In genomic region chr18:33946322-33946721, GRCh38 we compare ENCODE assay signal across 27 cellular contexts.
"Had no signal": no experiment of that assay in that cellular context is flagged by ENCODE, and none has a peak within 500 bp of the region (broad histone marks: within the 10 kb centered on the region; RNA-seq: fewer than 3 reads in every experiment).

No MANE protein-coding gene starts in this region.

- ATAC-seq: activated CD4-positive, alpha-beta T cell treated with anti-CD3 and anti-CD28 coated beads for 36 hours; activated CD8-positive, alpha-beta T cell treated with anti-CD3 and anti-CD28 coated beads, Interleukin-2, amount 10 ng/mL, durations not matched to agents 7 days and 5 days; activated naive CD4-positive, alpha-beta T cell treated with anti-CD3 and anti-CD28 coated beads, Interleukin-2, amount 50 U/mL, for 72 hours; K562; Right ventricle myocardium inferior had no signal

- H3K27ac Mint-ChIP-seq: activated CD4-positive, alpha-beta T cell treated with anti-CD3 and anti-CD28 coated beads for 36 hours; activated CD4-positive, alpha-beta T cell treated with anti-CD3 and anti-CD28 coated beads, Interleukin-2, amount 10 ng/mL, durations not matched to agents 7 days and 5 days; activated CD8-positive, alpha-beta T cell treated with anti-CD3 and anti-CD28 coated beads, Interleukin-2, amount 10 ng/mL, durations not matched to agents 7 days and 5 days; activated naive CD4-positive, alpha-beta T cell treated with anti-CD3 and anti-CD28 coated beads for 36 hours; activated naive CD4-positive, alpha-beta T cell treated with anti-CD3 and anti-CD28 coated beads, Interleukin-2, amount 50 U/mL, for 72 hours; activated T-cell treated with anti-CD3 and anti-CD28 coated beads, Interleukin-2, amount 50 U/mL, for 24 hours; T-helper 1 cell treated with Interleukin-12 subunit alpha and Interleukin-12 subunit beta and Interleukin-4 antibody, amounts not matched to agents 30 μg/mL and 1 μg/mL, for 36 hours; T-helper 2 cell treated with Interferon-gamma antibody and Interleukin-4, amounts not matched to agents 5 μg/mL and 100 μg/mL, for 36 hours had no signal

- H3K4me1 Mint-ChIP-seq: activated CD4-positive, alpha-beta T cell treated with anti-CD3 and anti-CD28 coated beads for 36 hours; activated CD4-positive, alpha-beta T cell treated with anti-CD3 and anti-CD28 coated beads, Interleukin-2, amount 10 ng/mL, durations not matched to agents 7 days and 5 days had no signal

- H2AFZ ChIP-seq: PC-9 had no signal

- H3K9me3 Mint-ChIP-seq: activated naive CD4-positive, alpha-beta T cell treated with anti-CD3 and anti-CD28 coated beads for 36 hours; activated T-cell treated with anti-CD3 and anti-CD28 coated beads, Interleukin-2, amount 50 U/mL, for 24 hours had no signal

- H3K27me3 Mint-ChIP-seq: activated CD4-positive, alpha-beta T cell treated with anti-CD3 and anti-CD28 coated beads for 36 hours; activated CD4-positive, alpha-beta T cell treated with anti-CD3 and anti-CD28 coated beads, Interleukin-2, amount 10 ng/mL, durations not matched to agents 7 days and 5 days; activated T-cell treated with anti-CD3 and anti-CD28 coated beads, Interleukin-2, amount 50 U/mL, for 24 hours had no signal

- H3K36me3 Mint-ChIP-seq: activated naive CD4-positive, alpha-beta T cell treated with anti-CD3 and anti-CD28 coated beads, Interleukin-2, amount 50 U/mL, for 72 hours had no signal

- DNase-seq: activated CD4-positive, alpha-beta T cell treated with anti-CD3 and anti-CD28 coated beads for 36 hours; activated CD4-positive, alpha-beta T cell treated with anti-CD3 and anti-CD28 coated beads, Interleukin-2, amount 10 ng/mL, durations not matched to agents 7 days and 5 days; activated CD4-positive, alpha-beta T cell treated with anti-CD3 and anti-CD28 coated beads, Interleukin-2, amount 50 U/mL, for 48 hours; activated CD8-positive, alpha-beta T cell treated with anti-CD3 and anti-CD28 coated beads, Interleukin-2, amount 10 ng/mL, durations not matched to agents 7 days and 5 days; activated gamma-delta T cell treated with Interleukin-2 at 50 U/mL for 16 hours; activated naive CD4-positive, alpha-beta T cell treated with anti-CD3 and anti-CD28 coated beads for 36 hours; activated T-cell treated with anti-CD3 and anti-CD28 coated beads, Interleukin-2, amount 50 U/mL, for 24 hours; amniotic stem cell; aorta; NCI-H1105 treated with DMSO at 0.1 percent for 48 hours; NCI-H1436; NCI-H1694 treated with DMSO at 0.1 percent for 48 hours; NCI-H2029; NCI-H510A; NCI-H526; NCI-H748 treated with DMSO at 0.1 percent for 48 hours; NK-92 treated with Interleukin-12 subunit alpha and Interleukin-12 subunit beta, amount 100 ng/mL, for 24 hours; PC-9; SIG-M5 had no signal

- FAIRE-seq: K562, RCC 7860, TTC549 had no signal

- H3K4me3 Mint-ChIP-seq: activated CD4-positive, alpha-beta T cell treated with anti-CD3 and anti-CD28 coated beads for 36 hours; activated CD4-positive, alpha-beta T cell treated with anti-CD3 and anti-CD28 coated beads, Interleukin-2, amount 10 ng/mL, durations not matched to agents 7 days and 5 days; activated CD8-positive, alpha-beta T cell treated with anti-CD3 and anti-CD28 coated beads, Interleukin-2, amount 10 ng/mL, durations not matched to agents 7 days and 5 days; activated naive CD4-positive, alpha-beta T cell treated with anti-CD3 and anti-CD28 coated beads for 36 hours; activated T-cell treated with anti-CD3 and anti-CD28 coated beads, Interleukin-2, amount 50 U/mL, for 24 hours; T-helper 1 cell treated with Interleukin-12 subunit alpha and Interleukin-12 subunit beta and Interleukin-4 antibody, amounts not matched to agents 30 μg/mL and 1 μg/mL, for 36 hours; T-helper 2 cell treated with Interferon-gamma antibody and Interleukin-4, amounts not matched to agents 5 μg/mL and 100 μg/mL, for 36 hours had no signal

- H3K4me3 ChIP-seq: K562, PC-9 had no signal

- H3K27ac ChIP-seq: PC-9, RWPE1 had no signal

- H3K4me2 ChIP-seq: PC-9 had no signal
